Comparison of ENCODE assay signal across 7 cellular contexts in genomic region chr15:58210031-58210430, GRCh38.
DNase-seq lines count a peak whose midpoint lies in the region; ATAC-seq, FAIRE-seq and TF ChIP-seq lines count a peak whose summit lies in the region.
"Not testable (repeated sequence)": the region's sequence is repeated elsewhere in the genome, so short reads cannot be mapped to it uniquely, and the experiment has no call there.

No MANE protein-coding gene starts in this region.

- POLR2A ChIA-PET in HepG2 (lab: Yijun Ruan, JAX), result not testable (repeated sequence)

- not testable (repeated sequence) for H3K4me1 ChIP-seq in HepG2 (ENCODE audit: insufficient read depth, low read length)

- not testable (repeated sequence) for H3K9me3 ChIP-seq in T-helper 17 cell (ENCODE audit: control insufficient read depth, low read length, poor library complexity, severe bottlenecking); HepG2 (ENCODE audit: low read length)

- not testable (repeated sequence) for H3K4me3 ChIP-seq in bronchial epithelial cell (ENCODE audit: low read depth, low read length); fibroblast of mammary gland (ENCODE audit: control insufficient read depth, low read depth, low read length); HepG2 (replicated peaks in 1 of 3; ENCODE audit: insufficient read depth in 1 of 3, low read depth in 2 of 3, low read length in 3 of 3)

- H3K9ac ChIP-seq in HepG2 (ENCODE audit: insufficient read depth, low read depth, low read length), result not testable (repeated sequence)

- H3K36me3 Mint-ChIP-seq in HFFc6 (ENCODE audit: low read depth); T-helper 17 cell (ENCODE audit: low read depth); stimulated activated effector memory CD8-positive, alpha-beta T cell treated with anti-CD3 and anti-CD28 coated beads, Interleukin-12 subunit alpha, Interleukin-12 subunit beta, amount 100 ng/mL, for 72 hours: not testable (repeated sequence)

- H2AFZ ChIP-seq in HepG2 (ENCODE audit: low read length), result not testable (repeated sequence)

- peak; percentile 16 for DNase-seq in HFFc6
- DNase-seq in M059J (ENCODE audit: low read depth), result peak; percentile 33
- not testable (repeated sequence) for DNase-seq in T-helper 17 cell; HepG2 (ENCODE audit: low spot score); stimulated activated effector memory CD8-positive, alpha-beta T cell treated with anti-CD3 and anti-CD28 coated beads, Interleukin-12 subunit alpha, Interleukin-12 subunit beta, amount 100 ng/mL, for 72 hours (ENCODE audit: low spot score in 2 of 2)
- DNase-seq in bronchial epithelial cell (ENCODE audit: low read depth), result peak; percentile 84
- peak; percentile 58 for DNase-seq in fibroblast of mammary gland (ENCODE audit: low read depth)

- H3K4me3 Mint-ChIP-seq in HFFc6; T-helper 17 cell; stimulated activated effector memory CD8-positive, alpha-beta T cell treated with anti-CD3 and anti-CD28 coated beads, Interleukin-12 subunit alpha, Interleukin-12 subunit beta, amount 100 ng/mL, for 72 hours: not testable (repeated sequence)

- WGBS in HepG2 (ENCODE audit: low lambda C conversion rate), result 51% methylated on average over 4 of the region's 4 CpGs

- peak overlapping the region; percentile 57; the same call in 1 of the 2 replicates for H3K27ac Mint-ChIP-seq in HFFc6
- peak overlapping the region; percentile 66 for H3K27ac Mint-ChIP-seq in T-helper 17 cell
- peak overlapping the region; percentile 45 for H3K27ac Mint-ChIP-seq in stimulated activated effector memory CD8-positive, alpha-beta T cell treated with anti-CD3 and anti-CD28 coated beads, Interleukin-12 subunit alpha, Interleukin-12 subunit beta, amount 100 ng/mL, for 72 hours

- not testable (repeated sequence) for H3K36me3 ChIP-seq in bronchial epithelial cell (ENCODE audit: control insufficient read depth, insufficient read depth, low read length); HepG2 (replicated peaks in 1 of 2; ENCODE audit: control insufficient read depth in 1 of 2, insufficient read depth in 2 of 2, low read length in 2 of 2)

- intact Hi-C loops in HepG2 (cut with micrococcal nuclease; ENCODE audit: unreplicated experiment), result not testable (repeated sequence)

- not testable (repeated sequence) for TF ChIP-seq POLR2A in HepG2 (IDR thresholded peaks at IDR 0.05; ENCODE audit: insufficient read depth in 1 of 2, low read depth in 2 of 2, low read length in 2 of 2)

- not testable (repeated sequence) for H3K27me3 ChIP-seq in bronchial epithelial cell (ENCODE audit: control insufficient read depth, insufficient read depth, low read length); HepG2 (ENCODE audit: control insufficient read depth in 1 of 2, insufficient read depth in 2 of 2, low read length in 2 of 2)

- not testable (repeated sequence) for ATAC-seq in T-helper 17 cell; HepG2; stimulated activated effector memory CD8-positive, alpha-beta T cell treated with anti-CD3 and anti-CD28 coated beads, Interleukin-12 subunit alpha, Interleukin-12 subunit beta, amount 100 ng/mL, for 72 hours

- not testable (repeated sequence) for TF ChIP-seq RAD21 in HepG2 (CRISPR knock-in tag; IDR thresholded peaks at IDR 0.05)

- not testable (repeated sequence) for TF ChIP-seq CTCF in HFFc6 (IDR thresholded peaks at IDR 0.05); bronchial epithelial cell (IDR thresholded peaks at IDR 0.05; ENCODE audit: insufficient read depth, low read length, severe bottlenecking); fibroblast of mammary gland (conservative IDR thresholded peaks at IDR 0.05; ENCODE audit: control insufficient read depth, insufficient read depth, low read depth, low read length); HepG2 (CRISPR knock-in tag; IDR thresholded peaks at IDR 0.05)

- H3K27ac ChIP-seq in HepG2 (ENCODE audit: extremely low read length, insufficient read depth, low read length), result not testable (repeated sequence)

- H4K20me1 ChIP-seq in HepG2 (ENCODE audit: insufficient read depth, low read length), result not testable (repeated sequence)

- in situ Hi-C loops in HepG2 (cut with HindIII; ENCODE audit: extremely low pct_ligation_motif_present, low pct_unique_long_range_greater_than_20kb), result not testable (repeated sequence)

- H3K4me1 Mint-ChIP-seq in HFFc6 (ENCODE audit: low read depth), result peaks cover 35% of the 10 kb centered on the region
- not testable (repeated sequence) for H3K4me1 Mint-ChIP-seq in T-helper 17 cell; stimulated activated effector memory CD8-positive, alpha-beta T cell treated with anti-CD3 and anti-CD28 coated beads, Interleukin-12 subunit alpha, Interleukin-12 subunit beta, amount 100 ng/mL, for 72 hours

- not testable (repeated sequence) for H3K4me2 ChIP-seq in HepG2 (ENCODE audit: low read depth, low read length)

- TF ChIP-seq EP300 in HepG2 (IDR thresholded peaks at IDR 0.05; ENCODE audit: low read depth in 2 of 2, low read length in 2 of 2); HepG2 (CRISPR knock-in tag; IDR thresholded peaks at IDR 0.05; ENCODE audit: borderline replicate concordance): not testable (repeated sequence)

- not testable (repeated sequence) for H3K9me3 Mint-ChIP-seq in HFFc6; stimulated activated effector memory CD8-positive, alpha-beta T cell treated with anti-CD3 and anti-CD28 coated beads, Interleukin-12 subunit alpha, Interleukin-12 subunit beta, amount 100 ng/mL, for 72 hours

- not testable (repeated sequence) for BruUV-seq in HepG2 (replicated peaks; lab: Mats Ljungman, UMichigan)

- not testable (repeated sequence) for H3K27me3 Mint-ChIP-seq in HFFc6 (ENCODE audit: insufficient read depth); T-helper 17 cell

- CTCF ChIA-PET in HepG2 (lab: Yijun Ruan, JAX; ENCODE audit: low intra/inter-chr PET ratio, low total read pairs), result not testable (repeated sequence)

- not testable (repeated sequence) for H3K79me2 ChIP-seq in HepG2 (ENCODE audit: insufficient read depth, low read length)

- not testable (repeated sequence) for FAIRE-seq in bronchial epithelial cell (lab: Jason Lieb, UNC); HepG2 (lab: Jason Lieb, UNC)

TF ChIP-seq in HepG2, 621 proteins besides CTCF, POLR2A, EP300 and RAD21:
- peak; percentile 65; the same call in 1 of the 2 replicates for TF ChIP-seq RAD51 (IDR thresholded peaks at IDR 0.05; ENCODE audit: borderline replicate concordance)
